ENCODE assay signal across 12 cellular contexts in the genomic region with DNA sequence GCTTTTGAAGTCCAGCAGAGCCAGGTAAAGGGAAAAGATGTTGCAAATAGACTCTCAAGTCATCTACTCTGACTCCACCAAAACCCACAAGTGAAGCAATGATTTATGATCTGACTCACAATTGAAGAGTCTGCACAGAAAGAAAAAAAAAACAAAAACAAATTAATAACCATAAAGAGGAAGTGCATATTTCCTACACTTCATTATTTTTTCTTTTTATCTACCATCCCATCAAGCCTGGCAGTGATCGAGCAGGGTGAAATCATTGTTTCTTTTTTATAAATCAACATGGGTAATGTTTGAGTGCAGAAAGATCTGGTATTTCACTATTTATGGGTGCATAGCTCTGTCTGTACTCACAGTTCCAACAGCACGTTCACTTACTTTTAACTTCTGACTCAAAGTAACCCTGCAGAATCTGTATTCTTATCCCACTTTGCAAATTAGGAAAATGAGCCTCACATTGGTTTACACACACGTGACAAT.
A peak's percentile ranks its signal among the peaks of the same experiment; 100 is the strongest.
DNase-seq lines count a peak whose midpoint lies in the region; ATAC-seq, FAIRE-seq and TF ChIP-seq lines count a peak whose summit lies in the region.
"Had no signal": no experiment of that assay in that cellular context is flagged by ENCODE, and none has a peak within 500 bp of the region (broad histone marks: within the 10 kb centered on the region; RNA-seq: fewer than 3 reads in every experiment).

No MANE protein-coding gene starts in this region.

- H3K4me1 ChIP-seq in endothelial cell of umbilical vein (ENCODE audit: control insufficient read depth, extremely low read depth, insufficient read depth, low read length) = peaks cover 44% of the 10 kb centered on the region
- peaks cover 51% of the 10 kb centered on the region for H3K4me1 ChIP-seq in osteoblast (ENCODE audit: insufficient read depth, low read length)
- H3K4me1 ChIP-seq: prostate gland had no signal

- no peaks in the 10 kb centered on the region for H3K9me1 ChIP-seq in endothelial cell of umbilical vein (replicated peaks; ENCODE audit: control insufficient read depth, extremely low read depth, insufficient read depth, low read length)

- H3K36me3 ChIP-seq in endothelial cell of umbilical vein (ENCODE audit: control insufficient read depth in 2 of 2, extremely low read depth in 1 of 2, insufficient read depth in 2 of 2, low read length in 2 of 2) (no peaks in the 10 kb centered on the region), osteoblast (ENCODE audit: insufficient read depth, low read length) (no peaks in the 10 kb centered on the region)
- H3K36me3 ChIP-seq: prostate gland had no signal

- no TSS peak for BruUV-seq in endothelial cell of umbilical vein (replicated peaks; lab: Mats Ljungman, UMichigan)

- peak overlapping the region; percentile 76 for H3K27ac ChIP-seq in endothelial cell of umbilical vein (ENCODE audit: insufficient read depth, low read depth, low read length)
- H3K27ac ChIP-seq in osteoblast (ENCODE audit: low read depth, low read length) = peak overlapping the region; percentile 89

- TF ChIP-seq CTCF in endothelial cell of umbilical vein (IDR thresholded peaks at IDR 0.05; ENCODE audit: extremely low read depth in 1 of 2, insufficient read depth in 1 of 2, low read depth in 1 of 2, low read length in 2 of 2) (no peak), osteoblast (IDR thresholded peaks at IDR 0.05; ENCODE audit: extremely low read depth, low read depth, low read length) (no peak)

- H3K79me2 ChIP-seq in endothelial cell of umbilical vein (ENCODE audit: control insufficient read depth, insufficient read depth, low read length) (no peaks in the 10 kb centered on the region), osteoblast (ENCODE audit: insufficient read depth, low read length) (no peaks in the 10 kb centered on the region)

- no peak overlapping the region for H3K4me3 ChIP-seq in endothelial cell of umbilical vein (replicated peaks in 1 of 3; ENCODE audit: insufficient read depth in 1 of 3, low read depth in 1 of 3, low read length in 3 of 3)
- no peak overlapping the region for H3K4me3 ChIP-seq in osteoblast (ENCODE audit: insufficient read depth, low read length)
- H3K4me3 ChIP-seq: prostate gland had no signal

- CTCF ChIA-PET in endothelial cell of umbilical vein (lab: Charles Lee) = interaction anchor here (0.7 to 1.0 kb wide), 7 partner anchors 10 to 340 kb away, joined by 3 to 4 read pairs (median 3); no protein-coding TSS in a partner anchor

- H3K9ac ChIP-seq in endothelial cell of umbilical vein (replicated peaks; ENCODE audit: extremely low read depth, insufficient read depth, low read length) = peak overlapping the region; percentile 51

- no peak overlapping the region for H2AFZ ChIP-seq in endothelial cell of umbilical vein (ENCODE audit: low read depth, low read length)
- H2AFZ ChIP-seq in osteoblast (ENCODE audit: low read length) = no peak overlapping the region

- H4K20me1 ChIP-seq in endothelial cell of umbilical vein (replicated peaks; ENCODE audit: control insufficient read depth, extremely low read depth, insufficient read depth, low read length) = no peaks in the 10 kb centered on the region
- no peaks in the 10 kb centered on the region for H4K20me1 ChIP-seq in osteoblast (ENCODE audit: insufficient read depth, low read length)

- no peak for ATAC-seq in HG02798 (IDR thresholded peaks at IDR 0.05; ENCODE audit: poor library complexity, unreplicated experiment)
- ATAC-seq: left colon had no signal

- dilution Hi-C loops in endothelial cell of umbilical vein (cut with MboI; ENCODE audit: extremely low pct_ligation_motif_present, low sequenced_read_pairs) = no loop called here

- no peaks in the 10 kb centered on the region for H3K27me3 ChIP-seq in endothelial cell of umbilical vein (ENCODE audit: control insufficient read depth in 2 of 2, insufficient read depth in 2 of 2, low read length in 2 of 2)
- H3K27me3 ChIP-seq in osteoblast (ENCODE audit: insufficient read depth, low read length) = no peaks in the 10 kb centered on the region

- intact Hi-C loops in endothelial cell of umbilical vein (cut with micrococcal nuclease) = loop anchor here (1.0 to 10.0 kb wide), 5 partner anchors 11 to 1032 kb away; no protein-coding TSS in a partner anchor

- TF ChIP-seq POLR2A in endothelial cell of umbilical vein (IDR thresholded peaks at IDR 0.05; ENCODE audit: low read depth, low read length) = peak; percentile 51

- peak; percentile 89 for DNase-seq in Daoy (ENCODE audit: low read depth)
- DNase-seq in NOMO-1 (lab: John Stamatoyannopoulos, UW; ENCODE audit: unreplicated experiment in 2 of 2) = peak; percentile 10 to 47
- DNase-seq in endothelial cell of umbilical vein (ENCODE audit: low read depth, low spot score) = peak; percentile 95
- DNase-seq in osteoblast (ENCODE audit: insufficient read length, low spot score, missing footprints) = peak; percentile 53
- DNase-seq in activated CD8-positive, alpha-beta memory T cell treated with anti-CD3 and anti-CD28 coated beads, Interleukin-2, amount 50 U/mL, for 48 hours = no peak
- no peak for DNase-seq in HuH-7 (ENCODE audit: low spot score)
- no peak for DNase-seq in anterior cingulate cortex (lab: John Stamatoyannopoulos, UW)
- DNase-seq: CD8-positive, alpha-beta memory T cell; effector CD8-positive, alpha-beta T cell; left colon had no signal

- POLR2A ChIA-PET in endothelial cell of umbilical vein (lab: Charles Lee) = no interaction called here

- peak; percentile 92 for FAIRE-seq in endothelial cell of umbilical vein (lab: Jason Lieb, UNC)

- H3K9me3 ChIP-seq in endothelial cell of umbilical vein (replicated peaks; ENCODE audit: control insufficient read depth, insufficient read depth, low read length) = no peaks in the 10 kb centered on the region
- no peaks in the 10 kb centered on the region for H3K9me3 ChIP-seq in osteoblast (ENCODE audit: low read depth, low read length)
- H3K9me3 ChIP-seq: prostate gland had no signal

- H3K4me2 ChIP-seq in endothelial cell of umbilical vein (ENCODE audit: insufficient read depth, low read length) = peak overlapping the region; percentile 76
- peak overlapping the region; percentile 22 for H3K4me2 ChIP-seq in osteoblast (ENCODE audit: insufficient read depth, low read length)

TF ChIP-seq in endothelial cell of umbilical vein, 7 proteins besides CTCF, POLR2A, EP300 and RAD21:
- TF ChIP-seq, protein P1, sequence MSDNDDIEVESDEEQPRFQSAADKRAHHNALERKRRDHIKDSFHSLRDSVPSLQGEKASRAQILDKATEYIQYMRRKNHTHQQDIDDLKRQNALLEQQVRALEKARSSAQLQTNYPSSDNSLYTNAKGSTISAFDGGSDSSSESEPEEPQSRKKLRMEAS (IDR thresholded peaks at IDR 0.05; ENCODE audit: insufficient read depth, insufficient read length) = no peak
- TF ChIP-seq EZH2 (IDR thresholded peaks at IDR 0.05; ENCODE audit: borderline replicate concordance, low read depth, low read length, severe bottlenecking) (no peak), FOS (IDR thresholded peaks at IDR 0.05; ENCODE audit: borderline replicate concordance, insufficient read depth, low read length) (peak; percentile 74), GATA2 (IDR thresholded peaks at IDR 0.05; ENCODE audit: insufficient read depth, insufficient read length, low read depth, low read length) (peak; percentile 99), JUN (IDR thresholded peaks at IDR 0.05; ENCODE audit: borderline replicate concordance, insufficient read depth, insufficient read length, low read depth) (peak; percentile 77), MYC (IDR thresholded peaks at IDR 0.05; ENCODE audit: low read depth, low read length) (no peak), POLR2AphosphoS5 (IDR thresholded peaks at IDR 0.05; ENCODE audit: insufficient read depth, low read depth, low read length) (peak; percentile 81)
TF ChIP-seq in endothelial cell of umbilical vein: peak in this region for 4.

Comparison
In these comparisons a context has a peak if more than half of its experiments do, and no peak if none do; other contexts are left out.
1. DNase-seq: peak in Daoy (single experiment), NOMO-1 (2 of 2), endothelial cell of umbilical vein (single experiment) and osteoblast (single experiment); none in activated CD8-positive, alpha-beta memory T cell treated with anti-CD3 and anti-CD28 coated beads, Interleukin-2, amount 50 U/mL, for 48 hours (single experiment), HuH-7 (single experiment) and anterior cingulate cortex (0 of 58).